Comparison of ENCODE assay signal across 1 cellular context in genomic region chr22:39319284-39320170, GRCh38.
TF ChIP-seq lines count a peak whose summit lies in the region.

Gene RPL3 (minus strand): TSS chr22:39319623. CDS start chr22:39319597, 26 bp downstream.

TF ChIP-seq in K562, 482 proteins besides CTCF, POLR2A, EP300 and RAD21 (continued from another document and continues in another):
- TF ChIP-seq E2F5 (CRISPR knock-in tag; IDR thresholded peaks at IDR 0.05) = no peak
- TF ChIP-seq, protein P1, sequence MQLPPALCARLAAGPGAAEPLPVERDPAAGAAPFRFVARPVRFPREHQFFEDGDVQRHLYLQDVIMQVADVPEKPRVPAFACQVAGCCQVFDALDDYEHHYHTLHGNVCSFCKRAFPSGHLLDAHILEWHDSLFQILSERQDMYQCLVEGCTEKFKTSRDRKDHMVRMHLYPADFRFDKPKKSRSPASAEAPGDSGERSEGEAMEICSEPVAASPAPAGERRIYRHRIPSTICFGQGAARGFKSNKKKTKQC (CRISPR knock-in tag; IDR thresholded peaks at IDR 0.05) = peak; percentile 45
- TF ChIP-seq ZNF140 (CRISPR knock-in tag; IDR thresholded peaks at IDR 0.05) = no peak
- TF ChIP-seq, protein P2, sequence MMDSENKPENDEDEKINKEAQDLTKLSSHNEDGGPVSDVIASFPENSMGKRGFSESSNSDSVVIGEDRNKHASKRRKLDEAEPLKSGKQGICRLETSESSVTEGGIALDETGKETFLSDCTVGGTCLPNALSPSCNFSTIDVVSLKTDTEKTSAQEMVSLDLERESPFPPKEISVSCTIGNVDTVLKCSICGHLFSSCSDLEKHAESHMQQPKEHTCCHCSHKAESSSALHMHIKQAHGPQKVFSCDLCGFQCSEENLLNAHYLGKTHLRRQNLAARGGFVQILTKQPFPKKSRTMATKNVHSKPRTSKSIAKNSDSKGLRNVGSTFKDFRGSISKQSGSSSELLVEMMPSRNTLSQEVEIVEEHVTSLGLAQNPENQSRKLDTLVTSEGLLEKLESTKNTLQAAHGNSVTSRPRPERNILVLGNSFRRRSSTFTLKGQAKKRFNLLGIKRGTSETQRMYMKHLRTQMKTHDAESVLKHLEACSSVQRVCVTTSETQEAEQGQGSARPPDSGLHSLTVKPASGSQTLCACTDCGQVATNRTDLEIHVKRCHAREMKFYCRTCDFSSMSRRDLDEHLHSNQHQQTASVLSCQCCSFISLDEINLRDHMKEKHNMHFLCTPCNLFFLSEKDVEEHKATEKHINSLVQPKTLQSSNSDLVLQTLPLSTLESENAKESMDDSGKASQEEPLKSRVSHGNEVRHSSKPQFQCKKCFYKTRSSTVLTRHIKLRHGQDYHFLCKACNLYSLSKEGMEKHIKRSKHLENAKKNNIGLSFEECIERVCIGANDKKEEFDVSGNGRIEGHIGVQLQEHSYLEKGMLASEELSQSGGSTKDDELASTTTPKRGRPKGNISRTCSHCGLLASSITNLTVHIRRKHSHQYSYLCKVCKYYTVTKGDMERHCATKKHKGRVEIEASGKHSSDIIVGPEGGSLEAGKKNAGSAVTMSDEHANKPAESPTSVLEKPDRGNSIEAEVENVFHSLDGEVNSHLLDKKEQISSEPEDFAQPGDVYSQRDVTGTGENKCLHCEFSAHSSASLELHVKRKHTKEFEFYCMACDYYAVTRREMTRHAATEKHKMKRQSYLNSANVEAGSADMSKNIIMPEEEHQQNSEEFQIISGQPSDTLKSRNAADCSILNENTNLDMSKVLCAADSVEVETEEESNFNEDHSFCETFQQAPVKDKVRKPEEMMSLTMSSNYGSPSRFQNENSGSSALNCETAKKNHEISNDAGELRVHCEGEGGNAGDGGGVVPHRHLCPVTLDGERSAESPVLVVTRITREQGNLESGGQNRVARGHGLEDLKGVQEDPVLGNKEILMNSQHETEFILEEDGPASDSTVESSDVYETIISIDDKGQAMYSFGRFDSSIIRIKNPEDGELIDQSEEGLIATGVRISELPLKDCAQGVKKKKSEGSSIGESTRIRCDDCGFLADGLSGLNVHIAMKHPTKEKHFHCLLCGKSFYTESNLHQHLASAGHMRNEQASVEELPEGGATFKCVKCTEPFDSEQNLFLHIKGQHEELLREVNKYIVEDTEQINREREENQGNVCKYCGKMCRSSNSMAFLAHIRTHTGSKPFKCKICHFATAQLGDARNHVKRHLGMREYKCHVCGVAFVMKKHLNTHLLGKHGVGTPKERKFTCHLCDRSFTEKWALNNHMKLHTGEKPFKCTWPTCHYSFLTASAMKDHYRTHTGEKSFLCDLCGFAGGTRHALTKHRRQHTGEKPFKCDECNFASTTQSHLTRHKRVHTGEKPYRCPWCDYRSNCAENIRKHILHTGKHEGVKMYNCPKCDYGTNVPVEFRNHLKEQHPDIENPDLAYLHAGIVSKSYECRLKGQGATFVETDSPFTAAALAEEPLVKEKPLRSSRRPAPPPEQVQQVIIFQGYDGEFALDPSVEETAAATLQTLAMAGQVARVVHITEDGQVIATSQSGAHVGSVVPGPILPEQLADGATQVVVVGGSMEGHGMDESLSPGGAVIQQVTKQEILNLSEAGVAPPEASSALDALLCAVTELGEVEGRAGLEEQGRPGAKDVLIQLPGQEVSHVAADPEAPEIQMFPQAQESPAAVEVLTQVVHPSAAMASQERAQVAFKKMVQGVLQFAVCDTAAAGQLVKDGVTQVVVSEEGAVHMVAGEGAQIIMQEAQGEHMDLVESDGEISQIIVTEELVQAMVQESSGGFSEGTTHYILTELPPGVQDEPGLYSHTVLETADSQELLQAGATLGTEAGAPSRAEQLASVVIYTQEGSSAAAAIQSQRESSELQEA (IDR thresholded peaks at IDR 0.05; ENCODE audit: low read depth) = peak; percentile 94
- TF ChIP-seq ARHGAP35 (IDR thresholded peaks at IDR 0.05; ENCODE audit: partially characterized antibody) = no peak
- TF ChIP-seq TBL1XR1 (IDR thresholded peaks at IDR 0.05; ENCODE audit: low read length in 2 of 2) = peak in 1 of 2 experiments; percentile 46; a peak in 1 of 4 replicates
- TF ChIP-seq, protein P3, sequence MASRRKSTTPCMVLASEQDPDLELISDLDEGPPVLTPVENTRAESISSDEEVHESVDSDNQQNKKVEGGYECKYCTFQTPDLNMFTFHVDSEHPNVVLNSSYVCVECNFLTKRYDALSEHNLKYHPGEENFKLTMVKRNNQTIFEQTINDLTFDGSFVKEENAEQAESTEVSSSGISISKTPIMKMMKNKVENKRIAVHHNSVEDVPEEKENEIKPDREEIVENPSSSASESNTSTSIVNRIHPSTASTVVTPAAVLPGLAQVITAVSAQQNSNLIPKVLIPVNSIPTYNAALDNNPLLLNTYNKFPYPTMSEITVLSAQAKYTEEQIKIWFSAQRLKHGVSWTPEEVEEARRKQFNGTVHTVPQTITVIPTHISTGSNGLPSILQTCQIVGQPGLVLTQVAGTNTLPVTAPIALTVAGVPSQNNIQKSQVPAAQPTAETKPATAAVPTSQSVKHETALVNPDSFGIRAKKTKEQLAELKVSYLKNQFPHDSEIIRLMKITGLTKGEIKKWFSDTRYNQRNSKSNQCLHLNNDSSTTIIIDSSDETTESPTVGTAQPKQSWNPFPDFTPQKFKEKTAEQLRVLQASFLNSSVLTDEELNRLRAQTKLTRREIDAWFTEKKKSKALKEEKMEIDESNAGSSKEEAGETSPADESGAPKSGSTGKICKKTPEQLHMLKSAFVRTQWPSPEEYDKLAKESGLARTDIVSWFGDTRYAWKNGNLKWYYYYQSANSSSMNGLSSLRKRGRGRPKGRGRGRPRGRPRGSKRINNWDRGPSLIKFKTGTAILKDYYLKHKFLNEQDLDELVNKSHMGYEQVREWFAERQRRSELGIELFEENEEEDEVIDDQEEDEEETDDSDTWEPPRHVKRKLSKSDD (conservative IDR thresholded peaks at IDR 0.05; ENCODE audit: low read length) = no peak
- TF ChIP-seq ZNF436 (CRISPR knock-in tag; IDR thresholded peaks at IDR 0.05) = no peak
- TF ChIP-seq POLR2AphosphoS2 (IDR thresholded peaks at IDR 0.05; ENCODE audit: low read length) = peak; percentile 76; the same call in 1 of the 2 replicates
- no peak for TF ChIP-seq RBM25 (IDR thresholded peaks at IDR 0.05; ENCODE audit: low read depth, low read length, severe bottlenecking)
- no peak for TF ChIP-seq PTTG1 (tag; IDR thresholded peaks at IDR 0.05; ENCODE audit: low read depth)
- no peak for TF ChIP-seq ZNF384 (IDR thresholded peaks at IDR 0.05; ENCODE audit: low read depth, low read length)
- TF ChIP-seq CHD1 (IDR thresholded peaks at IDR 0.05; ENCODE audit: low read length) = peak; percentile 54
- TF ChIP-seq BACH1 (tag; IDR thresholded peaks at IDR 0.05) = no peak; the same call in 1 of the 2 replicates
- TF ChIP-seq BCLAF1 (IDR thresholded peaks at IDR 0.05; ENCODE audit: borderline replicate concordance in 1 of 2, control insufficient read depth in 1 of 2, low read depth in 2 of 2, low read length in 1 of 2) = peak in 1 of 2 experiments; percentile 17; a peak in 1 of 4 replicates
- TF ChIP-seq TFAM (CRISPR knock-in tag; conservative IDR thresholded peaks at IDR 0.05) = no peak
- TF ChIP-seq, protein P4, sequence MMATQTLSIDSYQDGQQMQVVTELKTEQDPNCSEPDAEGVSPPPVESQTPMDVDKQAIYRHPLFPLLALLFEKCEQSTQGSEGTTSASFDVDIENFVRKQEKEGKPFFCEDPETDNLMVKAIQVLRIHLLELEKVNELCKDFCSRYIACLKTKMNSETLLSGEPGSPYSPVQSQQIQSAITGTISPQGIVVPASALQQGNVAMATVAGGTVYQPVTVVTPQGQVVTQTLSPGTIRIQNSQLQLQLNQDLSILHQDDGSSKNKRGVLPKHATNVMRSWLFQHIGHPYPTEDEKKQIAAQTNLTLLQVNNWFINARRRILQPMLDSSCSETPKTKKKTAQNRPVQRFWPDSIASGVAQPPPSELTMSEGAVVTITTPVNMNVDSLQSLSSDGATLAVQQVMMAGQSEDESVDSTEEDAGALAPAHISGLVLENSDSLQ (IDR thresholded peaks at IDR 0.05) = peak; percentile 47; the same call in 1 of the 2 replicates
- TF ChIP-seq NFIC (IDR thresholded peaks at IDR 0.05) = peak; percentile 69
- peak; percentile 98 for TF ChIP-seq ZZZ3 (IDR thresholded peaks at IDR 0.05)
- TF ChIP-seq MTA2 (IDR thresholded peaks at IDR 0.05; ENCODE audit: low read depth) = no peak
- TF ChIP-seq ILK (tag; IDR thresholded peaks at IDR 0.05; ENCODE audit: borderline replicate concordance, low read depth) = no peak
- no peak for TF ChIP-seq DACH1 (IDR thresholded peaks at IDR 0.05; ENCODE audit: partially characterized antibody)
- TF ChIP-seq, protein P5, sequence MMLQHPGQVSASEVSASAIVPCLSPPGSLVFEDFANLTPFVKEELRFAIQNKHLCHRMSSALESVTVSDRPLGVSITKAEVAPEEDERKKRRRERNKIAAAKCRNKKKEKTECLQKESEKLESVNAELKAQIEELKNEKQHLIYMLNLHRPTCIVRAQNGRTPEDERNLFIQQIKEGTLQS (IDR thresholded peaks at IDR 0.05) = peak; percentile 81
- TF ChIP-seq, protein P5 (CRISPR knock-in tag; conservative IDR thresholded peaks at IDR 0.05) = 0 out of 2 replicates have a peak, but pooled peaks have one; percentile 17
- no peak for TF ChIP-seq ZFP30 (CRISPR knock-in tag; IDR thresholded peaks at IDR 0.05; ENCODE audit: borderline replicate concordance)
- TF ChIP-seq SMC3 (conservative IDR thresholded peaks at IDR 0.05; ENCODE audit: insufficient read depth, low read depth, low read length) = 0 out of 2 replicates have a peak, but pooled peaks have one; percentile 16
- no peak for TF ChIP-seq SAP30 (IDR thresholded peaks at IDR 0.05; ENCODE audit: borderline replicate concordance, insufficient read depth, low read depth, low read length, poor library complexity, severe bottlenecking)
- TF ChIP-seq, protein P6, sequence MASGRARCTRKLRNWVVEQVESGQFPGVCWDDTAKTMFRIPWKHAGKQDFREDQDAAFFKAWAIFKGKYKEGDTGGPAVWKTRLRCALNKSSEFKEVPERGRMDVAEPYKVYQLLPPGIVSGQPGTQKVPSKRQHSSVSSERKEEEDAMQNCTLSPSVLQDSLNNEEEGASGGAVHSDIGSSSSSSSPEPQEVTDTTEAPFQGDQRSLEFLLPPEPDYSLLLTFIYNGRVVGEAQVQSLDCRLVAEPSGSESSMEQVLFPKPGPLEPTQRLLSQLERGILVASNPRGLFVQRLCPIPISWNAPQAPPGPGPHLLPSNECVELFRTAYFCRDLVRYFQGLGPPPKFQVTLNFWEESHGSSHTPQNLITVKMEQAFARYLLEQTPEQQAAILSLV (tag; IDR thresholded peaks at IDR 0.05) = no peak
- TF ChIP-seq ZNF239 (CRISPR knock-in tag; IDR thresholded peaks at IDR 0.05) = no peak
- TF ChIP-seq ZNF347 (CRISPR knock-in tag; IDR thresholded peaks at IDR 0.05; ENCODE audit: low read depth) = no peak
- TF ChIP-seq ZNF324 (CRISPR knock-in tag; IDR thresholded peaks at IDR 0.05) = no peak
- TF ChIP-seq ZNF408 (CRISPR knock-in tag; IDR thresholded peaks at IDR 0.05; ENCODE audit: low read depth) = no peak
- TF ChIP-seq KAT2B (IDR thresholded peaks at IDR 0.05; ENCODE audit: low read depth, low read length) = peak; percentile 25
- TF ChIP-seq SPI1 (IDR thresholded peaks at IDR 0.05; ENCODE audit: borderline replicate concordance, low read depth, low read length) = peak; percentile 59; the same call in 1 of the 2 replicates
- no peak for TF ChIP-seq E2F3 (CRISPR knock-in tag; IDR thresholded peaks at IDR 0.05)
- peak; percentile 35 for TF ChIP-seq PHF20 (IDR thresholded peaks at IDR 0.05; ENCODE audit: partially characterized antibody)
- no peak for TF ChIP-seq MCM2 (IDR thresholded peaks at IDR 0.05; ENCODE audit: low read depth)
- TF ChIP-seq HDAC2 (IDR thresholded peaks at IDR 0.05) = no peak
- no peak for TF ChIP-seq HDAC8 (tag; IDR thresholded peaks at IDR 0.05)
- no peak for TF ChIP-seq HMGXB4 (CRISPR knock-in tag; IDR thresholded peaks at IDR 0.05)
- TF ChIP-seq ETV5 (CRISPR knock-in tag; IDR thresholded peaks at IDR 0.05; ENCODE audit: low read depth) = peak; percentile 66
- TF ChIP-seq ZNF75A (CRISPR knock-in tag; IDR thresholded peaks at IDR 0.05) = no peak
- TF ChIP-seq HNRNPUL1 (IDR thresholded peaks at IDR 0.05; ENCODE audit: low read length) = no peak
- TF ChIP-seq ZNF707 (CRISPR knock-in tag; conservative IDR thresholded peaks at IDR 0.05) = no peak
